Comparison of ENCODE assay signal across 11 cellular contexts in the genomic region with DNA sequence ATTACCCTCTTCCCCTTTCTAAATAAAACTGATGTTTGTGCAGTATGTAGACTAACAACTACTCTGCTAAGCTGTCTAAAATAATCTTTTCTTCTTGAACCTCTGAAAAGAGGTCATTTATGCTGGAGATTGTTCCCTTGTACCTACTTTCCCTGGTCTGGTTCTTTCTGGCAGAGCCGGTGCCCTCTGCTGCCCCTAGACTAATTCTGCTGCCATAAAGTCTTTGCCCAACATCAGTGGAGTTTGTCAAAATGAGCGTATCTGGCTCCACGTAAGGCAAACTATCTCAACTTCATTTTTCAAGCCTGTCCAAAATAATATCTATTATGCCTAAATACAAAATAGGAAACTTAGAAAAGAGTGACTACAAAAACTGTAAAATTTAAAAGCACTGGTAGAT. TPM values are rescaled to one million over a fixed set of nuclear protein-coding genes. Genes with fewer than 3 reads are reported as not detected.
DNase-seq lines count a peak whose midpoint lies in the region; ATAC-seq and TF ChIP-seq lines count a peak whose summit lies in the region.
"Had no signal": no experiment of that assay in that cellular context is flagged by ENCODE, and none has a peak within 500 bp of the region (broad histone marks: within the 10 kb centered on the region; RNA-seq: fewer than 3 reads in every experiment).

No MANE protein-coding gene starts in this region.

- no peaks in the 10 kb centered on the region; the same call in 1 of the 2 replicates for H3K79me2 ChIP-seq in GM23248 (ENCODE audit: insufficient read depth)
- H3K79me2 ChIP-seq in smooth muscle cell (ENCODE audit: low read depth): no peaks in the 10 kb centered on the region

- TF ChIP-seq POLR2A in gastrocnemius medialis (IDR thresholded peaks at IDR 0.05): no peak

- H3K4me3 ChIP-seq in GM23248: peak overlapping the region; percentile 58
- no peak overlapping the region for H3K4me3 ChIP-seq in fibroblast of mammary gland (ENCODE audit: control insufficient read depth, low read depth, low read length)
- H3K4me3 ChIP-seq in gastrocnemius medialis: no peak overlapping the region
- H3K4me3 ChIP-seq in smooth muscle cell: no peak overlapping the region

- H3K9ac ChIP-seq in GM23248: peak overlapping the region; percentile 85
- H3K9ac ChIP-seq in smooth muscle cell (ENCODE audit: low read depth): no peak overlapping the region

- H3F3A ChIP-seq in GM23248 (ENCODE audit: insufficient read depth) (peaks cover 22% of the 10 kb centered on the region), smooth muscle cell (ENCODE audit: low read depth) (no peaks in the 10 kb centered on the region)

- no peaks in the 10 kb centered on the region for H3K9me2 ChIP-seq in GM23248 (ENCODE audit: insufficient read depth)

- H3K27ac ChIP-seq in GM23248 (peak overlapping the region; percentile 99), gastrocnemius medialis (peak overlapping the region; percentile 85 to 94 (median 90)), smooth muscle cell (ENCODE audit: low read depth) (no peak overlapping the region)

- peak; percentile 9 for TF ChIP-seq CTCF in fibroblast of mammary gland (conservative IDR thresholded peaks at IDR 0.05; ENCODE audit: control insufficient read depth, insufficient read depth, low read depth, low read length)
- TF ChIP-seq CTCF in gastrocnemius medialis (IDR thresholded peaks at IDR 0.05 in 4 of 5, conservative IDR thresholded peaks at IDR 0.05 in 1 of 5): no peak
- TF ChIP-seq CTCF in smooth muscle cell (IDR thresholded peaks at IDR 0.05; ENCODE audit: borderline replicate concordance, insufficient read depth, poor library complexity, severe bottlenecking): no peak

- 29 to 31% methylated on average over 3 of the region's 3 CpGs for WGBS in GM23248 (ENCODE audit: low coverage in 1 of 2, low lambda C conversion rate in 2 of 2, missing lambda C conversion rate in 2 of 2), 2 experiments
- 95% methylated on average over 3 of the region's 3 CpGs for WGBS in smooth muscle cell (ENCODE audit: low lambda C conversion rate)

- DNase-seq in GM23248: peak; percentile 48
- DNase-seq in fibroblast of mammary gland (ENCODE audit: low read depth): no peak
- DNase-seq in gastrocnemius medialis: no peak
- no peak for DNase-seq in smooth muscle cell (lab: John Stamatoyannopoulos, UW; ENCODE audit: unreplicated experiment)
- no peak for DNase-seq in OCI-M1 (lab: John Stamatoyannopoulos, UW)
- DNase-seq in NCI-H748 treated with DMSO at 0.1 percent for 48 hours (lab: John Stamatoyannopoulos, UW): no peak
- DNase-seq: NCI-H2029 treated with DMSO at 0.1 percent for 48 hours had no signal

- intact Hi-C loops in gastrocnemius medialis (cut with DNase I; ENCODE audit: low total_unique reads): loop anchor here (2.0 to 5.0 kb wide), 3 partner anchors 17 to 486 kb away; partner anchors contain the start of gene MTOR

- H3K36me3 ChIP-seq in GM23248 (ENCODE audit: low read depth) (0 out of 2 replicates have a peak, but pooled peaks cover 4% of the 10 kb centered on the region), gastrocnemius medialis (peaks cover 0 to 6% of the 10 kb centered on the region in 2 donors), smooth muscle cell (ENCODE audit: low read depth) (no peaks in the 10 kb centered on the region)

- H3K27me3 ChIP-seq in GM23248 (replicated peaks; ENCODE audit: insufficient read depth): no peaks in the 10 kb centered on the region
- H3K27me3 ChIP-seq in gastrocnemius medialis: no peaks in the 10 kb centered on the region
- no peaks in the 10 kb centered on the region for H3K27me3 ChIP-seq in smooth muscle cell (ENCODE audit: low read depth)

- H3K4me2 ChIP-seq in GM23248 (ENCODE audit: unreplicated experiment): peak overlapping the region; percentile 86
- H3K4me2 ChIP-seq in smooth muscle cell: no peak overlapping the region

- peak; percentile 75 for ATAC-seq in SK-N-SH treated with all-trans-retinoic acid at 6 μM for 48 hours
- ATAC-seq in gastrocnemius medialis: peak in 1 of 2 donors; percentile 23
- no peak for ATAC-seq in HG03442 (IDR thresholded peaks at IDR 0.05; ENCODE audit: unreplicated experiment)

- no peaks in the 10 kb centered on the region for H3K9me3 ChIP-seq in GM23248 (ENCODE audit: low read depth)
- no peaks in the 10 kb centered on the region for H3K9me3 ChIP-seq in gastrocnemius medialis
- no peaks in the 10 kb centered on the region for H3K9me3 ChIP-seq in smooth muscle cell (replicated peaks; ENCODE audit: low read depth)

- H3K4me1 ChIP-seq in GM23248 (ENCODE audit: insufficient read depth) (peaks cover 25% of the 10 kb centered on the region), gastrocnemius medialis (peaks cover 27 to 36% of the 10 kb centered on the region in 2 donors), smooth muscle cell (ENCODE audit: low read depth) (no peaks in the 10 kb centered on the region)

- in situ Hi-C loops in GM23248 (cut with MboI) (no loop called here), gastrocnemius medialis (cut with MboI; ENCODE audit: low sequenced_read_pairs in 4 of 4) (no loop called here)

- H2AFZ ChIP-seq in GM23248: 0 out of 2 replicates have a peak overlapping the region, but pooled peaks have one; percentile 10
- H2AFZ ChIP-seq in smooth muscle cell (ENCODE audit: low read depth): no peak overlapping the region

- H4K20me1 ChIP-seq in GM23248 (ENCODE audit: insufficient read depth) (no peaks in the 10 kb centered on the region), smooth muscle cell (ENCODE audit: low read depth) (peaks cover 13% of the 10 kb centered on the region)

TF ChIP-seq in SK-N-SH treated with all-trans-retinoic acid at 6 μM for 48 hours, 23 proteins besides CTCF, POLR2A, EP300 and RAD21:
- TF ChIP-seq SNAI2 (CRISPR knock-in tag; IDR thresholded peaks at IDR 0.05): no peak
- no peak for TF ChIP-seq GLIS3 (CRISPR knock-in tag; IDR thresholded peaks at IDR 0.05)
- TF ChIP-seq TOX (CRISPR knock-in tag; IDR thresholded peaks at IDR 0.05; ENCODE audit: borderline replicate concordance): no peak
- no peak for TF ChIP-seq ZC3H10 (CRISPR knock-in tag; IDR thresholded peaks at IDR 0.05)
- TF ChIP-seq, protein P1, sequence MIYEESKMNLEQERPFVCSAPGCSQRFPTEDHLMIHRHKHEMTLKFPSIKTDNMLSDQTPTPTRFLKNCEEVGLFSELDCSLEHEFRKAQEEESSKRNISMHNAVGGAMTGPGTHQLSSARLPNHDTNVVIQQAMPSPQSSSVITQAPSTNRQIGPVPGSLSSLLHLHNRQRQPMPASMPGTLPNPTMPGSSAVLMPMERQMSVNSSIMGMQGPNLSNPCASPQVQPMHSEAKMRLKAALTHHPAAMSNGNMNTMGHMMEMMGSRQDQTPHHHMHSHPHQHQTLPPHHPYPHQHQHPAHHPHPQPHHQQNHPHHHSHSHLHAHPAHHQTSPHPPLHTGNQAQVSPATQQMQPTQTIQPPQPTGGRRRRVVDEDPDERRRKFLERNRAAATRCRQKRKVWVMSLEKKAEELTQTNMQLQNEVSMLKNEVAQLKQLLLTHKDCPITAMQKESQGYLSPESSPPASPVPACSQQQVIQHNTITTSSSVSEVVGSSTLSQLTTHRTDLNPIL (CRISPR knock-in tag; IDR thresholded peaks at IDR 0.05; ENCODE audit: low read depth): no peak
- TF ChIP-seq TSHZ2 (CRISPR knock-in tag; IDR thresholded peaks at IDR 0.05): no peak
- no peak for TF ChIP-seq ZFP3 (CRISPR knock-in tag; IDR thresholded peaks at IDR 0.05)
- TF ChIP-seq ISL1 (CRISPR knock-in tag; IDR thresholded peaks at IDR 0.05): no peak
- TF ChIP-seq PPARA (CRISPR knock-in tag; IDR thresholded peaks at IDR 0.05; ENCODE audit: borderline replicate concordance): no peak
- no peak for TF ChIP-seq CSDC2 (CRISPR knock-in tag; IDR thresholded peaks at IDR 0.05)
- TF ChIP-seq ZNF70 (CRISPR knock-in tag; IDR thresholded peaks at IDR 0.05): no peak

RNA-seq across cellular contexts. Expression of gene ANGPTL7, which starts 30.9 kb away (rescaled TPM):
- not detected in 2 replicates for total RNA-seq in GM23248 (2014; rRNA removed; shearing (Covaris generic))
- polyA plus RNA-seq in GM23248 (2016; fragmentation: Nextera tagmentation; extraction: Ambion mirVana) (not detected in 2 replicates), smooth muscle cell (0.31 and 0.40 TPM in 2 replicates)
- total RNA-seq in gastrocnemius medialis (10 to 100 TPM in 1 of 4 donors, 1 to 10 TPM in 2, under 1 TPM in 1; 0.56 to 30.7 (median 3.3) TPM), smooth muscle cell (0.22 TPM in 1 of 2 replicates, not detected in the other)
- total RNA-seq: Daoy, HT-29 had no signal

RNA-seq across cellular contexts. Expression of gene EXOSC10, which starts 58.6 kb away (rescaled TPM):
- total RNA-seq in GM23248 (2014; rRNA removed; shearing (Covaris generic)): 45.4 and 60.8 TPM in 2 replicates
- 50.9 and 51.2 TPM in 2 replicates for polyA plus RNA-seq in GM23248 (2016; fragmentation: Nextera tagmentation; extraction: Ambion mirVana)
- total RNA-seq in gastrocnemius medialis: 10 to 100 TPM; 26.5 to 44.4 (median 40.3) TPM
- total RNA-seq in smooth muscle cell: 59.2 and 59.9 TPM in 2 replicates
- 49.2 and 68.1 TPM in 2 replicates for polyA plus RNA-seq in smooth muscle cell
